ENCODE assay signal across 8 cellular contexts in genomic region chr1:155062702-155063411, GRCh38. TPM values are rescaled to one million over a fixed set of nuclear protein-coding genes. Genes with fewer than 3 reads are reported as not detected.
A peak's percentile ranks its signal among the peaks of the same experiment; 100 is the strongest.
DNase-seq lines count a peak whose midpoint lies in the region; ATAC-seq and TF ChIP-seq lines count a peak whose summit lies in the region.

No MANE protein-coding gene starts in this region.

- H4K20me1 ChIP-seq in Karpas-422 (ENCODE audit: insufficient read depth, low read depth, low read length) = 0 out of 2 replicates have a peak, but pooled peaks cover 4% of the 10 kb centered on the region

- TF ChIP-seq CTCF in WERI-Rb-1 (IDR thresholded peaks at IDR 0.05; ENCODE audit: low read depth, low read length) (peak; percentile 100), lower leg skin (IDR thresholded peaks at IDR 0.05) (peak in 1 of 3 donors; percentile 83)

- H3K9ac ChIP-seq in Karpas-422 (ENCODE audit: low read length) = peak overlapping the region; percentile 67

- 3 to 19% methylated on average over 18 to 29 of the region's 46 CpGs for WGBS in lower leg skin, 2 donors

- peak overlapping the region; percentile 85 for H3K4me3 ChIP-seq in Karpas-422 (ENCODE audit: low read length)
- peak overlapping the region; percentile 60 for H3K4me3 ChIP-seq in WERI-Rb-1 (ENCODE audit: low read depth, low read length)
- H3K4me3 ChIP-seq in lower leg skin (ENCODE audit: low read depth, poor library complexity, severe bottlenecking) = peak overlapping the region; percentile 46

- no peaks in the 10 kb centered on the region for H3K27me3 ChIP-seq in Karpas-422 (ENCODE audit: low read length)
- no peaks in the 10 kb centered on the region for H3K27me3 ChIP-seq in WERI-Rb-1 (ENCODE audit: insufficient read depth, low read depth, severe bottlenecking)

- H3K36me3 ChIP-seq in Karpas-422 (ENCODE audit: insufficient read depth, low read length) (no peaks in the 10 kb centered on the region; the same call in 1 of the 2 replicates), WERI-Rb-1 (peaks cover 33% of the 10 kb centered on the region)

- no peak overlapping the region for H3K27ac ChIP-seq in Karpas-422 (ENCODE audit: low read length)
- no peak overlapping the region for H3K27ac ChIP-seq in WERI-Rb-1

- no peaks in the 10 kb centered on the region for H3K9me3 ChIP-seq in Karpas-422 (ENCODE audit: low read length)
- no peaks in the 10 kb centered on the region for H3K9me3 ChIP-seq in WERI-Rb-1 (ENCODE audit: severe bottlenecking)

- H3K4me1 ChIP-seq in Karpas-422 (ENCODE audit: low read length) = peaks cover 32% of the 10 kb centered on the region

- ATAC-seq in HG03175 (IDR thresholded peaks at IDR 0.05; ENCODE audit: unreplicated experiment) = no peak

- H3K4me2 ChIP-seq in Karpas-422 (ENCODE audit: low read depth, low read length, poor library complexity, severe bottlenecking) = peak overlapping the region; percentile 95

- peak overlapping the region; percentile 12; the same call in 1 of the 2 replicates for H2AFZ ChIP-seq in Karpas-422 (ENCODE audit: low read length)

- H3K9me2 ChIP-seq in Karpas-422 (replicated peaks; ENCODE audit: insufficient read depth, low read length) = no peaks in the 10 kb centered on the region

- intact Hi-C loops in lower leg skin (cut with DNase I; ENCODE audit: low total_unique reads) = no loop called here

- peak; percentile 46 for DNase-seq in EH (ENCODE audit: low read depth)
- peak; percentile 90 for DNase-seq in Karpas-422
- peak; percentile 96 for DNase-seq in WERI-Rb-1
- DNase-seq in cerebellum (ENCODE audit: low spot score) = peak; percentile 58
- DNase-seq in lower leg skin (ENCODE audit: low spot score in 2 of 2) = peak in 1 of 2 donors; percentile 56
- DNase-seq in stimulated activated CD8-positive, alpha-beta memory T cell treated with anti-CD3 and anti-CD28 coated beads, Interleukin-2, amount 100 ng/mL, for 1 hour (ENCODE audit: low read depth in 2 of 2) = peak; percentile 50 to 62
- no peak for DNase-seq in Kasumi-1 (lab: John Stamatoyannopoulos, UW)

- H3K79me2 ChIP-seq in Karpas-422 (ENCODE audit: low read length) = peaks cover 11% of the 10 kb centered on the region

- TF ChIP-seq POLR2A in lower leg skin (IDR thresholded peaks at IDR 0.05) = no peak

RNA-seq across cellular contexts. Expression of gene EFNA4, which starts 0.7 kb away (rescaled TPM):
- total RNA-seq in Karpas-422 (2014; rRNA removed; shearing (Covaris generic); ENCODE audit: low replicate concordance) = 10.4 and 14.5 TPM in 2 replicates
- 3.9 TPM for total RNA-seq in cerebellum
- total RNA-seq in lower leg skin = 10 to 100 TPM; 29.5 to 66.6 (median 52.9) TPM

RNA-seq across cellular contexts. Expression of gene ADAM15, which starts 11.7 kb away (rescaled TPM):
- 33.6 and 50.0 TPM in 2 replicates for total RNA-seq in Karpas-422 (2014; rRNA removed; shearing (Covaris generic); ENCODE audit: low replicate concordance)
- 27.6 TPM for total RNA-seq in cerebellum
- 100 to 1,000 TPM; 232 to 289 (median 279) TPM for total RNA-seq in lower leg skin

RNA-seq across cellular contexts. Expression of gene EFNA3, which starts 15.8 kb away (rescaled TPM):
- total RNA-seq in Karpas-422 (2014; rRNA removed; shearing (Covaris generic); ENCODE audit: low replicate concordance) = 12.2 and 15.7 TPM in 2 replicates
- 7.3 TPM for total RNA-seq in cerebellum
- 100 to 1,000 TPM; 111 to 150 (median 129) TPM for total RNA-seq in lower leg skin

RNA-seq across cellular contexts. Expression of gene DCST1, which starts 29.2 kb away (rescaled TPM):
- not detected in 2 replicates for total RNA-seq in Karpas-422 (2014; rRNA removed; shearing (Covaris generic); ENCODE audit: low replicate concordance)
- total RNA-seq in cerebellum (not detected), lower leg skin (1 to 10 TPM in 2 of 4 donors, under 1 TPM in 2; 0.38 to 3.6 (median 0.87) TPM)

RNA-seq across cellular contexts. Expression of gene DCST2, which starts 29.3 kb away (rescaled TPM):
- total RNA-seq in Karpas-422 (2014; rRNA removed; shearing (Covaris generic); ENCODE audit: low replicate concordance) = 1.3 and 3.5 TPM in 2 replicates
- total RNA-seq in cerebellum (not detected), lower leg skin (10 to 100 TPM in 1 of 4 donors, 1 to 10 TPM in 3; 3.8 to 11.5 (median 6.3) TPM)

Comparison
In these comparisons a context has a peak if more than half of its experiments do, and no peak if none do; other contexts are left out.
1. DNase-seq: peak in EH (single experiment), Karpas-422 (single experiment), WERI-Rb-1 (single experiment), cerebellum (single experiment) and stimulated activated CD8-positive, alpha-beta memory T cell treated with anti-CD3 and anti-CD28 coated beads, Interleukin-2, amount 100 ng/mL, for 1 hour (2 of 2); none in Kasumi-1 (0 of 2).
2. Peak in every context shown above with its lines, with median percentiles within 50 percentile points of each other: H3K4me3 ChIP-seq.